ENCODE assay signal across 20 cellular contexts in the genomic region with DNA sequence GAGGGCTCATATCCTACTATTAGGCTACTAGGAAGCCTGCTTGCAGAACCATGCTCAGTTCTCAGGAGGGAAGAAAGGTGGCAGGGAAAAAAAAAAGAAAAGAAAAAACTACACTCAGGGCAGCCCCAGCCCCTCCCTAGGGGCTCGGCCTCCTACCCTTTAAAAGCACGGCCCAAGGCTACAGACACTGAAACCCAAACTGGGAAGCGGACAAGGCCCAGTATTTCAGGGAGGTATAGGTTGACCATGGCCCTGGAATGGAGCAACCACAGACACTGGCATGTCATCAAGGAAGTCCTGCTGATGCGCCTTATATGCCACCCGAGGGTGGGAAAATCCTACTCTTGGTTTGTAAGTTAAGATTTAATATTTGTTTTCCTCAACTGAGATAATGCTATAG. TPM values are rescaled to one million over a fixed set of nuclear protein-coding genes. Genes with fewer than 3 reads are reported as not detected.
DNase-seq lines count a peak whose midpoint lies in the region; ATAC-seq and TF ChIP-seq lines count a peak whose summit lies in the region.
"Had no signal": no experiment of that assay in that cellular context is flagged by ENCODE, and none has a peak within 500 bp of the region (broad histone marks: within the 10 kb centered on the region; RNA-seq: fewer than 3 reads in every experiment).

No MANE protein-coding gene starts in this region.

- no peaks in the 10 kb centered on the region for H3K9me2 ChIP-seq in PC-9 (ENCODE audit: insufficient read depth)

- CTCF ChIA-PET in PC-9 (lab: Charles Lee), result no interaction called here

- H3K4me1 ChIP-seq in PC-9 (replicated peaks; ENCODE audit: insufficient read depth) (peaks cover 35% of the 10 kb centered on the region), gastrocnemius medialis (peaks cover 56 to 74% of the 10 kb centered on the region in 2 donors)

- H3K9me3 Mint-ChIP-seq in effector memory CD8-positive, alpha-beta T cell, result no peaks in the 10 kb centered on the region
- no peaks in the 10 kb centered on the region for H3K9me3 Mint-ChIP-seq in immature natural killer cell
- H3K9me3 Mint-ChIP-seq in stimulated activated effector memory CD8-positive, alpha-beta T cell treated with anti-CD3 and anti-CD28 coated beads, Interleukin-12 subunit alpha, Interleukin-12 subunit beta, amount 100 ng/mL, for 72 hours, result no peaks in the 10 kb centered on the region
- H3K9me3 Mint-ChIP-seq: CD14-positive monocyte, GM23338, HFFc6, IgD-negative memory B cell had no signal

- no peak for TF ChIP-seq CTCF in PC-9 (conservative IDR thresholded peaks at IDR 0.05)
- TF ChIP-seq CTCF in gastrocnemius medialis (IDR thresholded peaks at IDR 0.05 in 4 of 5, conservative IDR thresholded peaks at IDR 0.05 in 1 of 5), result no peak

- intact Hi-C loops in PC-9 (cut with micrococcal nuclease; ENCODE audit: unreplicated experiment) (no loop called here), gastrocnemius medialis (cut with DNase I; ENCODE audit: low total_unique reads) (no loop called here)

- peak overlapping the region; percentile 94 to 97 for H3K27ac Mint-ChIP-seq in effector memory CD8-positive, alpha-beta T cell
- H3K27ac Mint-ChIP-seq in immature natural killer cell, result peak overlapping the region; percentile 92 to 99 (median 98)
- peak overlapping the region; percentile 34 for H3K27ac Mint-ChIP-seq in stimulated activated effector memory CD8-positive, alpha-beta T cell treated with anti-CD3 and anti-CD28 coated beads, Interleukin-12 subunit alpha, Interleukin-12 subunit beta, amount 100 ng/mL, for 72 hours
- H3K27ac Mint-ChIP-seq: GM23338, HFFc6 had no signal

- H3F3A ChIP-seq in PC-9 (ENCODE audit: insufficient read depth, low read depth), result peaks cover 31% of the 10 kb centered on the region

- ATAC-seq in effector memory CD8-positive, alpha-beta T cell (replicated peaks), result no peak
- no peak for ATAC-seq in stimulated activated effector memory CD8-positive, alpha-beta T cell treated with anti-CD3 and anti-CD28 coated beads, Interleukin-12 subunit alpha, Interleukin-12 subunit beta, amount 100 ng/mL, for 72 hours
- ATAC-seq in HG03139 (IDR thresholded peaks at IDR 0.05; ENCODE audit: unreplicated experiment), result no peak
- no peak for ATAC-seq in gastrocnemius medialis
- ATAC-seq: GM12878, GM23338 had no signal

- H3K27ac ChIP-seq in PC-9 (0 out of 2 replicates have a peak overlapping the region, but pooled peaks have one; percentile 89), gastrocnemius medialis (peak overlapping the region in 2 of 4 donors; percentile 17 to 42)

- no peaks in the 10 kb centered on the region for H3K27me3 ChIP-seq in PC-9 (ENCODE audit: insufficient read depth, low read depth)
- no peaks in the 10 kb centered on the region for H3K27me3 ChIP-seq in gastrocnemius medialis

- H3K9me3 ChIP-seq in PC-9 (ENCODE audit: insufficient read depth, low read depth) (no peaks in the 10 kb centered on the region), gastrocnemius medialis (no peaks in the 10 kb centered on the region)

- H3K27me3 Mint-ChIP-seq in effector memory CD8-positive, alpha-beta T cell, result no peaks in the 10 kb centered on the region
- peaks cover 15 to 20% (median 18%) of the 10 kb centered on the region in 3 donors for H3K27me3 Mint-ChIP-seq in immature natural killer cell (ENCODE audit: low read depth in 3 of 3)
- H3K27me3 Mint-ChIP-seq: IgD-negative memory B cell had no signal

- H3K36me3 Mint-ChIP-seq in effector memory CD8-positive, alpha-beta T cell (ENCODE audit: insufficient read depth), result peaks cover 22% of the 10 kb centered on the region
- H3K36me3 Mint-ChIP-seq in immature natural killer cell, result peaks cover 0 to 7% (median 0%) of the 10 kb centered on the region in 3 donors
- peaks cover 7% of the 10 kb centered on the region for H3K36me3 Mint-ChIP-seq in stimulated activated effector memory CD8-positive, alpha-beta T cell treated with anti-CD3 and anti-CD28 coated beads, Interleukin-12 subunit alpha, Interleukin-12 subunit beta, amount 100 ng/mL, for 72 hours
- H3K36me3 Mint-ChIP-seq: CD14-positive monocyte, IgD-negative memory B cell had no signal

- H3K4me2 ChIP-seq in PC-9, result no peak overlapping the region
- H3K4me2 ChIP-seq: GM23338 had no signal

- H3K4me1 Mint-ChIP-seq in effector memory CD8-positive, alpha-beta T cell (ENCODE audit: low read depth in 2 of 2), result peaks cover 53 to 61% of the 10 kb centered on the region in 2 donors
- H3K4me1 Mint-ChIP-seq in immature natural killer cell, result peaks cover 88 to 94% of the 10 kb centered on the region in 2 donors
- H3K4me1 Mint-ChIP-seq in stimulated activated effector memory CD8-positive, alpha-beta T cell treated with anti-CD3 and anti-CD28 coated beads, Interleukin-12 subunit alpha, Interleukin-12 subunit beta, amount 100 ng/mL, for 72 hours, result peaks cover 70% of the 10 kb centered on the region

- no TSS peak for BruUV-seq in PC-9 (replicated peaks; lab: Mats Ljungman, UMichigan)

- no peak for TF ChIP-seq POLR2A in gastrocnemius medialis (IDR thresholded peaks at IDR 0.05)

- POLR2A ChIA-PET in PC-9 (lab: Charles Lee; ENCODE audit: unreplicated experiment), result no interaction called here

- H3K79me2 ChIP-seq in PC-9 (ENCODE audit: low read depth), result peaks cover 66% of the 10 kb centered on the region

- H3K36me3 ChIP-seq in PC-9 (ENCODE audit: low read depth) (no peaks in the 10 kb centered on the region), gastrocnemius medialis (no peaks in the 10 kb centered on the region)

- no peak overlapping the region for H3K4me3 Mint-ChIP-seq in effector memory CD8-positive, alpha-beta T cell
- H3K4me3 Mint-ChIP-seq in immature natural killer cell, result peak overlapping the region in 4 of 5 donors; percentile 48 to 85 (median 56)
- no peak overlapping the region for H3K4me3 Mint-ChIP-seq in stimulated activated effector memory CD8-positive, alpha-beta T cell treated with anti-CD3 and anti-CD28 coated beads, Interleukin-12 subunit alpha, Interleukin-12 subunit beta, amount 100 ng/mL, for 72 hours
- H3K4me3 Mint-ChIP-seq: CD14-positive monocyte, GM23338, HFFc6, IgD-negative memory B cell had no signal

- H3K4me3 ChIP-seq in PC-9 (no peak overlapping the region), gastrocnemius medialis (no peak overlapping the region)
- H3K4me3 ChIP-seq: GM12878, GM23338 had no signal

- DNase-seq in PC-9 (no peak), immature natural killer cell (no peak), GOT3 (lab: John Stamatoyannopoulos, UW) (no peak), NCI-H2227 treated with DMSO at 0.1 percent for 48 hours (lab: John Stamatoyannopoulos, UW) (no peak), gastrocnemius medialis (no peak)
- DNase-seq in effector memory CD8-positive, alpha-beta T cell, result no peak
- DNase-seq in stimulated activated effector memory CD8-positive, alpha-beta T cell treated with anti-CD3 and anti-CD28 coated beads, Interleukin-12 subunit alpha, Interleukin-12 subunit beta, amount 100 ng/mL, for 72 hours (ENCODE audit: low spot score in 2 of 2), result no peak
- DNase-seq: AML-193, DMS 273 treated with DMSO at 0.1 percent for 48 hours, GDM1, HFFc6, Kasumi-1, NCI-H1105 treated with DMSO at 0.1 percent for 48 hours, NCI-H1694 treated with DMSO at 0.1 percent for 48 hours, NCI-H526 treated with DMSO at 0.1 percent for 48 hours had no signal

- no peaks in the 10 kb centered on the region for H4K20me1 ChIP-seq in PC-9 (ENCODE audit: insufficient read depth)

- no peak overlapping the region for H2AFZ ChIP-seq in PC-9
- H2AFZ ChIP-seq: GM23338 had no signal

- in situ Hi-C loops in gastrocnemius medialis (cut with MboI; ENCODE audit: low sequenced_read_pairs in 4 of 4), result no loop called here

RNA-seq across cellular contexts. Expression of gene DLG5, which starts 50.8 kb away (rescaled TPM):
- total RNA-seq in PC-9 (2021), result 75.5 and 81.7 TPM in 2 replicates
- 1 to 10 TPM; 1.6 to 3.7 (median 1.9) TPM for polyA plus RNA-seq in immature natural killer cell
- 10 to 100 TPM; 28.6 to 51.2 (median 40.3) TPM for total RNA-seq in gastrocnemius medialis

Comparison
In these comparisons a context has a peak if more than half of its experiments do, and no peak if none do; other contexts are left out.
1. H3K27ac Mint-ChIP-seq: peak in every context shown above with its lines; median percentile 98 in immature natural killer cell; 96 in effector memory CD8-positive, alpha-beta T cell; 34 in stimulated activated effector memory CD8-positive, alpha-beta T cell treated with anti-CD3 and anti-CD28 coated beads, Interleukin-12 subunit alpha, Interleukin-12 subunit beta, amount 100 ng/mL, for 72 hours.
2. H3K4me3 Mint-ChIP-seq: peak in immature natural killer cell (4 of 5); none in effector memory CD8-positive, alpha-beta T cell (0 of 2) and stimulated activated effector memory CD8-positive, alpha-beta T cell treated with anti-CD3 and anti-CD28 coated beads, Interleukin-12 subunit alpha, Interleukin-12 subunit beta, amount 100 ng/mL, for 72 hours (single experiment).